8 cellular contexts compared by ENCODE assay signal in the genomic region with DNA sequence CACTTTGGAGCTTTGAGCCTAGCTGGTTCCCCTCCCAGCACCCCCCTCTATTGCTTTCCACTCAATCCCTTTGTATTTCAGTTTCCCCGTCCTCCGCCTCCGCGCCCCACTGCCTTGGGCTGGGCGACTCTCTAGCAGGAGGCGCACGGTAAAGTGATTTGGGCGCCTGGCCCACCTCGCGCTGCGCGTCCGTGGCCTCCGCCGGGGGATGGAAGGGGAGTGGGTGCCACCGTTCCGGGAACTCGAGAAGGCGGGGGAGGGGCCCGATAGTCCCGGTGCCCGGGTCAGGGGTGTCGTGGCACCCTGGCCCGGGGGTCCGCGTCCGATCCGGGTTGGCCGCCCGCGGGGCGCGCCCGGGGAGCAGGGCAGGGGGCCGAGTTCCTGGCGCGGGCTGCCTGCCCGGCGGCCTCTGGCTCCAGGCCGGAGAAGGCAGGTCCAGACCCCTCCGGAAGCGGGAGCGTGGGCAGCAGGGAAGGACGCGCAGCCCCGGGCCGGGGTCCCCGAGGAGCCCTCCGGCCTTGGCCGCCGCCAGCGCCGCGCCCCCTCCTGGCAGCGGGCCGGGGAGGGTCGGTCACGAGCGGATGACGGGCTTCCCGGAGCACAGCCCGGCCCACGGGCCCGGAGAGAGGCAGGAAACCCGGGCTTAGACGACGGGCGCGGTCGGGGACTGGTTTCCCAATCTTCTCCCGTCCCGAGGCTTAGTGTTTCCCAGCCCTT. TPM values are rescaled to one million over a fixed set of nuclear protein-coding genes. Genes with fewer than 3 reads are reported as not detected.
DNase-seq lines count a peak whose midpoint lies in the region; ATAC-seq, FAIRE-seq and TF ChIP-seq lines count a peak whose summit lies in the region.

No MANE protein-coding gene starts in this region.

- peak overlapping the region; percentile 86 for H3K4me2 ChIP-seq in endothelial cell of umbilical vein (ENCODE audit: insufficient read depth, low read length)

- no peak for ATAC-seq in HG03095 (IDR thresholded peaks at IDR 0.05; ENCODE audit: unreplicated experiment)

- no peaks in the 10 kb centered on the region for H3K79me2 ChIP-seq in endothelial cell of umbilical vein (ENCODE audit: control insufficient read depth, insufficient read depth, low read length)

- peak; percentile 38 for FAIRE-seq in endothelial cell of umbilical vein (lab: Jason Lieb, UNC)

- no peak for TF ChIP-seq POLR2A in endothelial cell of umbilical vein (IDR thresholded peaks at IDR 0.05; ENCODE audit: low read depth, low read length)

- H4K20me1 ChIP-seq in endothelial cell of umbilical vein (replicated peaks; ENCODE audit: control insufficient read depth, extremely low read depth, insufficient read depth, low read length) = no peaks in the 10 kb centered on the region

- H3K4me3 ChIP-seq in endothelial cell of umbilical vein (replicated peaks in 1 of 3; ENCODE audit: insufficient read depth in 1 of 3, low read depth in 1 of 3, low read length in 3 of 3) = peak overlapping the region; percentile 35 to 45 (median 43)
- H3K4me3 ChIP-seq in mesodermal cell (ENCODE audit: extremely low read depth, insufficient read depth, low read length, poor library complexity, severe bottlenecking) = peak overlapping the region; percentile 6

- peak overlapping the region; percentile 39 for H3K27ac ChIP-seq in endothelial cell of umbilical vein (ENCODE audit: insufficient read depth, low read depth, low read length)
- no peak overlapping the region for H3K27ac ChIP-seq in mesodermal cell (ENCODE audit: low read depth, low read length, severe bottlenecking)

- H3K4me1 ChIP-seq in endothelial cell of umbilical vein (ENCODE audit: control insufficient read depth, extremely low read depth, insufficient read depth, low read length) (peaks cover 9% of the 10 kb centered on the region), mesodermal cell (ENCODE audit: control insufficient read depth, insufficient read depth, low read length, poor library complexity, severe bottlenecking) (peaks cover 16% of the 10 kb centered on the region)

- BruUV-seq in endothelial cell of umbilical vein (replicated peaks; lab: Mats Ljungman, UMichigan) = TSS peak; percentile 55

- dilution Hi-C loops in endothelial cell of umbilical vein (cut with MboI; ENCODE audit: extremely low pct_ligation_motif_present, low sequenced_read_pairs) = no loop called here

- intact Hi-C loops in endothelial cell of umbilical vein (cut with micrococcal nuclease) = no loop called here

- H3K36me3 ChIP-seq in endothelial cell of umbilical vein (ENCODE audit: control insufficient read depth in 2 of 2, extremely low read depth in 1 of 2, insufficient read depth in 2 of 2, low read length in 2 of 2) (no peaks in the 10 kb centered on the region), mesodermal cell (ENCODE audit: control insufficient read depth, insufficient read depth, low read length) (no peaks in the 10 kb centered on the region)

- H3K27me3 ChIP-seq in endothelial cell of umbilical vein (ENCODE audit: control insufficient read depth in 2 of 2, insufficient read depth in 2 of 2, low read length in 2 of 2) = no peaks in the 10 kb centered on the region

- POLR2A ChIA-PET in endothelial cell of umbilical vein (lab: Charles Lee) = no interaction called here

- CTCF ChIA-PET in endothelial cell of umbilical vein (lab: Charles Lee) = interaction anchor here (0.8 to 3.2 kb wide), 3 partner anchors 13 to 54 kb away, joined by 3 to 13 read pairs (median 3); no protein-coding TSS in a partner anchor

- TF ChIP-seq CTCF in endothelial cell of umbilical vein (IDR thresholded peaks at IDR 0.05; ENCODE audit: extremely low read depth in 1 of 2, insufficient read depth in 1 of 2, low read depth in 1 of 2, low read length in 2 of 2) = peak; percentile 11 to 22

- peak overlapping the region; percentile 93 for H2AFZ ChIP-seq in endothelial cell of umbilical vein (ENCODE audit: low read depth, low read length)

- peak overlapping the region; percentile 80 for H3K9ac ChIP-seq in endothelial cell of umbilical vein (replicated peaks; ENCODE audit: extremely low read depth, insufficient read depth, low read length)

- H3K9me3 ChIP-seq in endothelial cell of umbilical vein (replicated peaks; ENCODE audit: control insufficient read depth, insufficient read depth, low read length) (no peaks in the 10 kb centered on the region), mesodermal cell (ENCODE audit: control insufficient read depth, low read length) (no peaks in the 10 kb centered on the region)

- WGBS in mesodermal cell (ENCODE audit: insufficient coverage in 2 of 2), 2 experiments = 56 to 59% methylated on average over 49 to 55 of the region's 72 CpGs

- H3K9me1 ChIP-seq in endothelial cell of umbilical vein (replicated peaks; ENCODE audit: control insufficient read depth, extremely low read depth, insufficient read depth, low read length) = no peaks in the 10 kb centered on the region

- peak; percentile 64 for DNase-seq in activated effector memory CD4-positive, alpha-beta T cell treated with anti-CD3 and anti-CD28 coated beads, Interleukin-2, amount 50 U/mL, for 16 hours
- no peak for DNase-seq in activated effector memory CD4-positive, alpha-beta T cell treated with Interleukin-2 at 50 U/mL for 16 hours
- DNase-seq in endothelial cell of umbilical vein (ENCODE audit: low read depth, low spot score) (peak; percentile 61), ureter (ENCODE audit: low spot score) (peak; percentile 72), AML-193 (lab: John Stamatoyannopoulos, UW) (no peak), dedifferentiated amniotic fluid mesenchymal stem cell (ENCODE audit: extremely low spot score) (no peak)

TF ChIP-seq in endothelial cell of umbilical vein, 7 proteins besides CTCF, POLR2A, EP300 and RAD21:
- TF ChIP-seq FOS (IDR thresholded peaks at IDR 0.05; ENCODE audit: borderline replicate concordance, insufficient read depth, low read length) (no peak), POLR2AphosphoS5 (IDR thresholded peaks at IDR 0.05; ENCODE audit: insufficient read depth, low read depth, low read length) (peak; percentile 61)

RNA-seq across cellular contexts. Expression of gene MEOX1, which starts 15.8 kb away (rescaled TPM):
- total RNA-seq in endothelial cell of umbilical vein = 0.14 TPM in 1 of 2 replicates, not detected in the other
- polyA plus RNA-seq in endothelial cell of umbilical vein = 0.05 and 0.06 TPM in 2 replicates
- 0.03 and 0.10 TPM in 2 replicates for polyA plus RNA-seq in endothelial cell of umbilical vein (2011; cell fraction: cytosol; rRNA removed)
- polyA plus RNA-seq in endothelial cell of umbilical vein (2011; cell fraction: nucleus; rRNA removed) = 0.07 and 0.21 TPM in 2 replicates
- 0.11 TPM in 1 of 2 replicates, not detected in the other for polyA plus RNA-seq in endothelial cell of umbilical vein (2012)
- 0.32 TPM in 1 of 2 replicates, not detected in the other for polyA minus RNA-seq in endothelial cell of umbilical vein
- 2.8 TPM for polyA minus RNA-seq in endothelial cell of umbilical vein (2011; cell fraction: cytosol; rRNA and poly(A)+ RNA removed)
- not detected in 2 replicates for polyA minus RNA-seq in endothelial cell of umbilical vein (2011; cell fraction: nucleus; rRNA and poly(A)+ RNA removed)
- polyA plus RNA-seq in mesodermal cell (2013, experiment 1 of 2) = 0.52 TPM
- polyA plus RNA-seq in mesodermal cell (2013, experiment 2 of 2) = 1.4 TPM
- 9.8 TPM for total RNA-seq in ureter

Comparison
In these comparisons a context has a peak if more than half of its experiments do, and no peak if none do; other contexts are left out.
1. DNase-seq: peak in activated effector memory CD4-positive, alpha-beta T cell treated with anti-CD3 and anti-CD28 coated beads, Interleukin-2, amount 50 U/mL, for 16 hours (single experiment), endothelial cell of umbilical vein (single experiment) and ureter (single experiment); none in activated effector memory CD4-positive, alpha-beta T cell treated with Interleukin-2 at 50 U/mL for 16 hours (single experiment), AML-193 (0 of 2) and dedifferentiated amniotic fluid mesenchymal stem cell (single experiment).